Comparison of ENCODE assay signal across 17 cellular contexts in genomic region chr16:28208131-28208530, GRCh38. TPM values are rescaled to one million over a fixed set of nuclear protein-coding genes. Genes with fewer than 3 reads are reported as not detected.
DNase-seq lines count a peak whose midpoint lies in the region; ATAC-seq and TF ChIP-seq lines count a peak whose summit lies in the region.
"Had no signal": no experiment of that assay in that cellular context is flagged by ENCODE, and none has a peak within 500 bp of the region (broad histone marks: within the 10 kb centered on the region; RNA-seq: fewer than 3 reads in every experiment).

No MANE protein-coding gene starts in this region.

- H2AK5ac ChIP-seq in IMR-90 (ENCODE audit: low read depth, low read length) = no peak overlapping the region

- H3K9me3 ChIP-seq in IMR-90 (ENCODE audit: control insufficient read depth, insufficient read depth, low read length) = no peaks in the 10 kb centered on the region
- H3K9me3 ChIP-seq: uterus had no signal

- H3K56ac ChIP-seq in IMR-90 (ENCODE audit: extremely low read depth, insufficient read depth, low read length) = no peak overlapping the region

- no peak overlapping the region for H4K91ac ChIP-seq in IMR-90 (ENCODE audit: insufficient read depth, low read depth, low read length)

- peak overlapping the region; percentile 22 for H2BK5ac ChIP-seq in IMR-90 (ENCODE audit: low read depth, low read length, poor library complexity, severe bottlenecking)

- no peak overlapping the region for H3K9ac ChIP-seq in IMR-90 (ENCODE audit: low read depth, low read length)

- H3K4ac ChIP-seq in IMR-90 (ENCODE audit: low read depth, low read length) = no peak overlapping the region

- intact Hi-C loops in IMR-90 (cut with micrococcal nuclease) = no loop called here
- intact Hi-C loops in activated T-helper 2 cell treated with anti-CD3 and anti-CD28 coated beads, Interferon-gamma antibody, Interleukin-2, Interleukin-4, amounts not matched to agents 10 μg/mL and 5 μg/mL and 100 μg/mL, durations not matched to agents 14 hours and 24 hours and 36 hours (cut with micrococcal nuclease) = no loop called here

- H2AK9ac ChIP-seq in IMR-90 (replicated peaks; ENCODE audit: low read depth, low read length, poor library complexity) = no peak overlapping the region

- in situ Hi-C loops in IMR-90 (cut with MboI; ENCODE audit: low sequenced_read_pairs) = loop anchor here (5.0 kb wide), 1 partner anchor 61 kb away; no protein-coding TSS in a partner anchor

- no peak overlapping the region for H2BK15ac ChIP-seq in IMR-90 (ENCODE audit: low read depth, low read length)

- no peak overlapping the region for H4K5ac ChIP-seq in IMR-90 (ENCODE audit: low read depth, low read length)

- no CpG with 5 or more reads among the region's 4 CpGs for WGBS in IMR-90 (ENCODE audit: extremely low coverage in 2 of 2, insufficient read length in 1 of 2), 2 experiments

- H3K14ac ChIP-seq in IMR-90 (replicated peaks; ENCODE audit: low read depth, low read length) = no peak overlapping the region

- peaks cover 34% of the 10 kb centered on the region for H3K9me1 ChIP-seq in IMR-90 (ENCODE audit: insufficient read depth, low read length)

- BruUV-seq in IMR-90 (replicated peaks; lab: Mats Ljungman, UMichigan) = no TSS peak

- H3K4me3 ChIP-seq in IMR-90 (ENCODE audit: insufficient read depth, low read depth, low read length) = no peak overlapping the region
- H3K4me3 ChIP-seq: GM23338, uterus had no signal

- H3K27me3 ChIP-seq in IMR-90 (ENCODE audit: control insufficient read depth, insufficient read depth, low read length) = no peaks in the 10 kb centered on the region
- H3K27me3 ChIP-seq: uterus had no signal

- no peaks in the 10 kb centered on the region for H3K9me3 Mint-ChIP-seq in activated CD8-positive, alpha-beta memory T cell treated with anti-CD3 and anti-CD28 coated beads, Interleukin-2, amount 10 ng/mL, durations not matched to agents 7 days and 5 days (ENCODE audit: low read depth)
- H3K9me3 Mint-ChIP-seq in activated naive CD8-positive, alpha-beta T cell (ENCODE audit: low read depth) = peaks cover 3% of the 10 kb centered on the region
- H3K9me3 Mint-ChIP-seq in neural crest cell = peaks cover 2% of the 10 kb centered on the region
- H3K9me3 Mint-ChIP-seq in activated T-helper 2 cell treated with anti-CD3 and anti-CD28 coated beads, Interferon-gamma antibody, Interleukin-2, Interleukin-4, amounts not matched to agents 10 μg/mL and 5 μg/mL and 100 μg/mL, durations not matched to agents 14 hours and 24 hours and 36 hours = no peaks in the 10 kb centered on the region
- H3K9me3 Mint-ChIP-seq: GM23338 had no signal

- no peak for TF ChIP-seq POLR2A in IMR-90 (IDR thresholded peaks at IDR 0.05; ENCODE audit: low read depth, low read length)

- H3K4me2 ChIP-seq in IMR-90 (ENCODE audit: low read depth, low read length) = 0 out of 2 replicates have a peak overlapping the region, but pooled peaks have one; percentile 1
- H3K4me2 ChIP-seq: GM23338 had no signal

- ATAC-seq in activated CD8-positive, alpha-beta memory T cell treated with anti-CD3 and anti-CD28 coated beads, Interleukin-2, amount 10 ng/mL, durations not matched to agents 7 days and 5 days = no peak
- ATAC-seq in IMR-90 (ENCODE audit: low read depth) = no peak
- ATAC-seq: GM23338 had no signal

- peaks cover 39% of the 10 kb centered on the region for H3K4me1 Mint-ChIP-seq in activated CD8-positive, alpha-beta memory T cell treated with anti-CD3 and anti-CD28 coated beads, Interleukin-2, amount 10 ng/mL, durations not matched to agents 7 days and 5 days
- peaks cover 37% of the 10 kb centered on the region for H3K4me1 Mint-ChIP-seq in activated naive CD8-positive, alpha-beta T cell (ENCODE audit: low read depth)
- peaks cover 24% of the 10 kb centered on the region for H3K4me1 Mint-ChIP-seq in neural crest cell
- peaks cover 24% of the 10 kb centered on the region for H3K4me1 Mint-ChIP-seq in activated T-helper 2 cell treated with anti-CD3 and anti-CD28 coated beads, Interferon-gamma antibody, Interleukin-2, Interleukin-4, amounts not matched to agents 10 μg/mL and 5 μg/mL and 100 μg/mL, durations not matched to agents 14 hours and 24 hours and 36 hours (ENCODE audit: low read depth)

- H3K36me3 Mint-ChIP-seq in activated CD8-positive, alpha-beta memory T cell treated with anti-CD3 and anti-CD28 coated beads, Interleukin-2, amount 10 ng/mL, durations not matched to agents 7 days and 5 days = peaks cover 41% of the 10 kb centered on the region
- H3K36me3 Mint-ChIP-seq in activated naive CD8-positive, alpha-beta T cell = peaks cover 16% of the 10 kb centered on the region
- peaks cover 3% of the 10 kb centered on the region for H3K36me3 Mint-ChIP-seq in neural crest cell (ENCODE audit: low read depth)
- H3K36me3 Mint-ChIP-seq in activated T-helper 2 cell treated with anti-CD3 and anti-CD28 coated beads, Interferon-gamma antibody, Interleukin-2, Interleukin-4, amounts not matched to agents 10 μg/mL and 5 μg/mL and 100 μg/mL, durations not matched to agents 14 hours and 24 hours and 36 hours (ENCODE audit: low read depth) = peaks cover 49% of the 10 kb centered on the region

- peaks cover 62% of the 10 kb centered on the region for H4K20me1 ChIP-seq in IMR-90 (ENCODE audit: insufficient read depth, low read length)

- no peak for DNase-seq in activated CD8-positive, alpha-beta memory T cell treated with anti-CD3 and anti-CD28 coated beads, Interleukin-2, amount 10 ng/mL, durations not matched to agents 7 days and 5 days
- DNase-seq in activated CD8-positive, alpha-beta memory T cell treated with anti-CD3 and anti-CD28 coated beads for 24 hours = no peak
- DNase-seq in IMR-90 (no peak), neural crest cell (ENCODE audit: low read depth, low spot score) (no peak)
- DNase-seq in stimulated activated CD4-positive, alpha-beta T cell treated with anti-CD3 and anti-CD28 coated beads, Interleukin-4, amount 100 ng/mL, for 4 hours = no peak
- no peak for DNase-seq in activated T-helper 2 cell treated with anti-CD3 and anti-CD28 coated beads, Interferon-gamma antibody, Interleukin-2, Interleukin-4, amounts not matched to agents 10 μg/mL and 5 μg/mL and 100 μg/mL, durations not matched to agents 14 hours and 24 hours and 36 hours (ENCODE audit: low spot score)
- DNase-seq in stimulated activated CD4-positive, alpha-beta T cell treated with anti-CD3 and anti-CD28 coated beads, Interleukin-2, amount 100 ng/mL, for 24 hours = no peak
- DNase-seq: anterior cingulate cortex, COR-L47, foreskin melanocyte, KG1, NCI-H1105, NCI-H2171, uterus had no signal

- CTCF ChIA-PET in activated CD8-positive, alpha-beta memory T cell treated with anti-CD3 and anti-CD28 coated beads, Interleukin-2, amount 10 ng/mL, durations not matched to agents 7 days and 5 days (lab: Charles Lee) = interaction anchor here (0.7 to 5.9 kb wide), 4 partner anchors 8 to 67 kb away, joined by 3 to 58 read pairs (median 22); no protein-coding TSS in a partner anchor
- CTCF ChIA-PET in IMR-90 (lab: Yijun Ruan, JAX) = interaction anchor here (1.0 kb wide), 1 partner anchor 14 kb away, joined by 5 read pairs; no protein-coding TSS in a partner anchor

- peaks cover 15 to 61% of the 10 kb centered on the region in 2 experiments for H3K79me1 ChIP-seq in IMR-90 (ENCODE audit: low read depth in 1 of 2, low read length in 2 of 2)

- no peak for TF ChIP-seq RAD21 in IMR-90 (IDR thresholded peaks at IDR 0.05; ENCODE audit: low read length)

- peaks cover 11% of the 10 kb centered on the region for H3K4me1 ChIP-seq in IMR-90 (ENCODE audit: control insufficient read depth, insufficient read depth, low read length)

- H2AFZ ChIP-seq in IMR-90 (replicated peaks; ENCODE audit: low read length, poor library complexity) = no peak overlapping the region
- H2AFZ ChIP-seq: GM23338 had no signal

- H2BK20ac ChIP-seq in IMR-90 (ENCODE audit: low read depth, low read length) = no peak overlapping the region

- peaks cover 37% of the 10 kb centered on the region for H3K36me3 ChIP-seq in IMR-90 (ENCODE audit: control insufficient read depth, insufficient read depth, low read length)
- H3K36me3 ChIP-seq: uterus had no signal

- POLR2A ChIA-PET in IMR-90 (lab: Charles Lee; ENCODE audit: unreplicated experiment) = interaction anchor here (0.6 kb wide), 1 partner anchor 14 kb away, joined by 4 read pairs; no protein-coding TSS in a partner anchor

- 0 out of 2 replicates have a peak overlapping the region, but pooled peaks have one; percentile 50 for H3K23ac ChIP-seq in IMR-90 (ENCODE audit: low read depth, low read length)

- no peak overlapping the region for H3K18ac ChIP-seq in IMR-90 (ENCODE audit: low read depth, low read length)

- no peaks in the 10 kb centered on the region for H3K27me3 Mint-ChIP-seq in activated CD8-positive, alpha-beta memory T cell treated with anti-CD3 and anti-CD28 coated beads, Interleukin-2, amount 10 ng/mL, durations not matched to agents 7 days and 5 days
- H3K27me3 Mint-ChIP-seq in activated naive CD8-positive, alpha-beta T cell = no peaks in the 10 kb centered on the region
- H3K27me3 Mint-ChIP-seq in neural crest cell (ENCODE audit: low read depth) = no peaks in the 10 kb centered on the region
- H3K27me3 Mint-ChIP-seq in activated T-helper 2 cell treated with anti-CD3 and anti-CD28 coated beads, Interferon-gamma antibody, Interleukin-2, Interleukin-4, amounts not matched to agents 10 μg/mL and 5 μg/mL and 100 μg/mL, durations not matched to agents 14 hours and 24 hours and 36 hours (ENCODE audit: low read depth) = no peaks in the 10 kb centered on the region

- no peak overlapping the region for H2BK120ac ChIP-seq in IMR-90 (ENCODE audit: low read depth, low read length)

- no peak overlapping the region for H4K8ac ChIP-seq in IMR-90 (ENCODE audit: low read depth in 2 of 2, low read length in 2 of 2)

- no peak overlapping the region for H3K4me3 Mint-ChIP-seq in activated CD8-positive, alpha-beta memory T cell treated with anti-CD3 and anti-CD28 coated beads, Interleukin-2, amount 10 ng/mL, durations not matched to agents 7 days and 5 days
- H3K4me3 Mint-ChIP-seq in activated naive CD8-positive, alpha-beta T cell = peak overlapping the region; percentile 97
- H3K4me3 Mint-ChIP-seq in neural crest cell = peak overlapping the region; percentile 48
- no peak overlapping the region for H3K4me3 Mint-ChIP-seq in activated T-helper 2 cell treated with anti-CD3 and anti-CD28 coated beads, Interferon-gamma antibody, Interleukin-2, Interleukin-4, amounts not matched to agents 10 μg/mL and 5 μg/mL and 100 μg/mL, durations not matched to agents 14 hours and 24 hours and 36 hours (ENCODE audit: low read depth)
- H3K4me3 Mint-ChIP-seq: GM23338 had no signal

- TF ChIP-seq CTCF in IMR-90 (conservative IDR thresholded peaks at IDR 0.05; ENCODE audit: low read depth, low read length) (no peak), neural crest cell (conservative IDR thresholded peaks at IDR 0.05) (no peak)

- peak overlapping the region; percentile 64 for H3K27ac Mint-ChIP-seq in activated CD8-positive, alpha-beta memory T cell treated with anti-CD3 and anti-CD28 coated beads, Interleukin-2, amount 10 ng/mL, durations not matched to agents 7 days and 5 days
- H3K27ac Mint-ChIP-seq in activated naive CD8-positive, alpha-beta T cell = no peak overlapping the region
- H3K27ac Mint-ChIP-seq in neural crest cell (ENCODE audit: unreplicated experiment) = no peak overlapping the region
- H3K27ac Mint-ChIP-seq in activated T-helper 2 cell treated with anti-CD3 and anti-CD28 coated beads, Interferon-gamma antibody, Interleukin-2, Interleukin-4, amounts not matched to agents 10 μg/mL and 5 μg/mL and 100 μg/mL, durations not matched to agents 14 hours and 24 hours and 36 hours = no peak overlapping the region
- H3K27ac Mint-ChIP-seq: GM23338 had no signal

- dilution Hi-C loops in IMR-90 (cut with HindIII; ENCODE audit: low sequenced_read_pairs, unreplicated experiment) = no loop called here

- H3K27ac ChIP-seq in IMR-90 (ENCODE audit: insufficient read depth, low read length) = no peak overlapping the region
- H3K27ac ChIP-seq: RWPE1, uterus had no signal

RNA-seq across cellular contexts. Expression of gene XPO6, which starts 3.6 kb away (rescaled TPM):
- 100 to 1,000 TPM; 204 to 267 TPM for total RNA-seq in activated CD8-positive, alpha-beta memory T cell treated with anti-CD3 and anti-CD28 coated beads, Interleukin-2, amount 10 ng/mL, durations not matched to agents 7 days and 5 days
- 103 and 108 TPM in 2 replicates for total RNA-seq in IMR-90 (2012; rRNA removed)
- polyA plus RNA-seq in IMR-90 (2012; rRNA removed) = 184 and 202 TPM in 2 replicates
- 213 and 433 TPM in 2 replicates for polyA plus RNA-seq in IMR-90 (2012; cell fraction: cytosol; rRNA removed)
- polyA plus RNA-seq in IMR-90 (2012; cell fraction: nucleus; rRNA removed; ENCODE audit: low replicate concordance) = 272 and 467 TPM in 2 replicates
- total RNA-seq in neural crest cell = 146 and 148 TPM in 2 replicates
- 227 and 230 TPM in 2 replicates for total RNA-seq in activated T-helper 2 cell treated with anti-CD3 and anti-CD28 coated beads, Interferon-gamma antibody, Interleukin-2, Interleukin-4, amounts not matched to agents 10 μg/mL and 5 μg/mL and 100 μg/mL, durations not matched to agents 14 hours and 24 hours and 36 hours

Comparison
In these comparisons a context has a peak if more than half of its experiments do, and no peak if none do; other contexts are left out.
1. H3K4me3 Mint-ChIP-seq: peak in activated naive CD8-positive, alpha-beta T cell (single experiment) and neural crest cell (single experiment); none in activated CD8-positive, alpha-beta memory T cell treated with anti-CD3 and anti-CD28 coated beads, Interleukin-2, amount 10 ng/mL, durations not matched to agents 7 days and 5 days (single experiment) and activated T-helper 2 cell treated with anti-CD3 and anti-CD28 coated beads, Interferon-gamma antibody, Interleukin-2, Interleukin-4, amounts not matched to agents 10 μg/mL and 5 μg/mL and 100 μg/mL, durations not matched to agents 14 hours and 24 hours and 36 hours (single experiment).